Comparison of ENCODE assay signal across 18 cellular contexts in the genomic region with DNA sequence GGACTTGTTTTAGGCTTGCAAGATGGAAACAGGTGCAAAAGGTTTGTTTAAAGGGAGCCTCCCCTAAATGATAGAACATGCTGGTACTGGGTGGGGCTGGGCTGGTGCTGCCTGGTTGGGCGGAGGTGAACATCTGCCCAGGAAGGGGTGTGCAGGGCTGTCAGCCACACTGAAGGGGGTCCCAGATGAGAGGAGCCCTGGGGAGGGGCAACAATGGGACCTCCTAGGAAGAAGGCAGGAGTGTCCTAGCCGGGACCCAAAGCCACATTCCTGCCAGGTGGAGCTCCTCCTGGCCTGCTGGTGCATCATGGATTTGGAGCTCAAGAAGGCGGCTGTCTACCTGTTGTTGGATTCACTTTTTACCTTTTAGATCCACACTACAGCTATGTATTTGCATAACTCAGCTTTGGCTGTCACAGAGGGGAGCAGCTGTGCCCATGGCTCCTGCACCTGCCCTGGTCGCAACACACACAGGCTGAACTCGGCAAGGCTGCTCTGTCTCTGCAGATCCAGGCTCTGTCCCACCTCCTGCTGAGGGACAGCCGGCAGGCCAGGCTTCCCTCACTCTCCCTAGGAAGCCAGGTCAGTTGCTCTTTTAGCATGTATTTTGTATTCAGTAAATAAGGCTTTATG. TPM values are rescaled to one million over a fixed set of nuclear protein-coding genes. Genes with fewer than 3 reads are reported as not detected.
"Had no signal": no experiment of that assay in that cellular context is flagged by ENCODE, and none has a peak within 500 bp of the region (broad histone marks: within the 10 kb centered on the region; RNA-seq: fewer than 3 reads in every experiment).

No MANE protein-coding gene starts in this region.

- DNase-seq: activated CD4-positive, alpha-beta T cell treated with anti-CD3 and anti-CD28 coated beads for 48 hours; activated CD8-positive, alpha-beta T cell treated with anti-CD3 and anti-CD28 coated beads for 36 hours; activated gamma-delta T cell; activated T-cell treated with anti-CD3 and anti-CD28 coated beads, Interleukin-2, amount 50 U/mL, for 48 hours; amniotic stem cell; colonic mucosa; islet precursor cell; mucosa of descending colon; naive thymus-derived CD4-positive, alpha-beta T cell; stimulated activated CD4-positive, alpha-beta T cell treated with anti-CD3 and anti-CD28 coated beads, Interleukin-2, amount 100 ng/mL, for 48 hours; stimulated activated naive B cell treated with anti-CD40 and anti-IgM and Interleukin-4, amounts not matched to agents 10 μg/mL and 1 μg/mL and 100 μg/mL, for 72 hours; thyroid gland had no signal

- H3K36me3 ChIP-seq: colonic mucosa, gastroesophageal sphincter, neutrophil, thyroid gland, vagina had no signal

- H3K27ac Mint-ChIP-seq: activated CD8-positive, alpha-beta T cell treated with anti-CD3 and anti-CD28 coated beads for 36 hours; activated naive CD8-positive, alpha-beta T cell; naive thymus-derived CD4-positive, alpha-beta T cell; stimulated activated naive B cell treated with anti-CD40 and anti-IgM and Interleukin-4, amounts not matched to agents 10 μg/mL and 1 μg/mL and 100 μg/mL, for 72 hours had no signal

- H3K4me3 ChIP-seq: colonic mucosa, gastroesophageal sphincter, mucosa of descending colon, thyroid gland, vagina had no signal

- ATAC-seq: activated CD8-positive, alpha-beta T cell treated with anti-CD3 and anti-CD28 coated beads for 36 hours; gastroesophageal sphincter; left lobe of liver; mucosa of descending colon; naive thymus-derived CD4-positive, alpha-beta T cell; stimulated activated naive B cell treated with anti-CD40 and anti-IgM and Interleukin-4, amounts not matched to agents 10 μg/mL and 1 μg/mL and 100 μg/mL, for 72 hours had no signal

- H3K9me3 ChIP-seq: colonic mucosa, gastroesophageal sphincter, mucosa of descending colon, neutrophil, thyroid gland, vagina had no signal

- H3K9me3 Mint-ChIP-seq: activated CD8-positive, alpha-beta T cell treated with anti-CD3 and anti-CD28 coated beads for 36 hours had no signal

- H3K4me1 Mint-ChIP-seq: naive thymus-derived CD4-positive, alpha-beta T cell had no signal

- H3K27me3 ChIP-seq: colonic mucosa, neutrophil, thyroid gland, vagina had no signal

- H3K4me3 Mint-ChIP-seq: activated CD8-positive, alpha-beta T cell treated with anti-CD3 and anti-CD28 coated beads for 36 hours; activated naive CD8-positive, alpha-beta T cell; naive thymus-derived CD4-positive, alpha-beta T cell; stimulated activated naive B cell treated with anti-CD40 and anti-IgM and Interleukin-4, amounts not matched to agents 10 μg/mL and 1 μg/mL and 100 μg/mL, for 72 hours had no signal

- H3K4me1 ChIP-seq: colonic mucosa, gastroesophageal sphincter, thyroid gland, vagina had no signal

- H3K27ac ChIP-seq: colonic mucosa, gastroesophageal sphincter, neutrophil, thyroid gland, vagina had no signal

RNA-seq across cellular contexts. Expression of a gene that starts 59.9 kb away (rescaled TPM):
- total RNA-seq: cardiac septum had no signal
- polyA plus RNA-seq: naive thymus-derived CD4-positive, alpha-beta T cell had no signal
